Comparison of ENCODE assay signal across 1 cellular context in the genomic region with DNA sequence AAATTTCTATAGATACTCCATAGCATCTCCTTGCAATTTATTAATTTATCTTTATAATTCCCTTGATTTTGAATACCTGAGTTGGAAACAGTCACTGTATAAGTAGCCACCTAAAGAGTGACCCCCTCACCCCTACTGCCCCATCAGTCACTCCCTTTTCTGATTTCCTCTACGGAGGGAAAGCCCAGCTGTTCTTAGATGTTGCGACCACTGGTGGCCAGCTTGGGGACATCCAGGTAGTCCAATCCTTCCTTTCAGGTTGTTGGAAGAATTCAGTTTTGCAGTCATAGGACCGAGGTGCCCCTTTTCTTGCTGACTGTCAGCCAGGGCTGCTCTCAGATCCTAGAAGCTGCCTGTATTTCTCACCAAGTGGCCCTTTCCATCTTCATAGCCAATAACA.
TF ChIP-seq lines count a peak whose summit lies in the region.

No MANE protein-coding gene starts in this region.

TF ChIP-seq in K562, 482 proteins besides CTCF, POLR2A, EP300 and RAD21 (continued from another document):
- TF ChIP-seq, protein P1, sequence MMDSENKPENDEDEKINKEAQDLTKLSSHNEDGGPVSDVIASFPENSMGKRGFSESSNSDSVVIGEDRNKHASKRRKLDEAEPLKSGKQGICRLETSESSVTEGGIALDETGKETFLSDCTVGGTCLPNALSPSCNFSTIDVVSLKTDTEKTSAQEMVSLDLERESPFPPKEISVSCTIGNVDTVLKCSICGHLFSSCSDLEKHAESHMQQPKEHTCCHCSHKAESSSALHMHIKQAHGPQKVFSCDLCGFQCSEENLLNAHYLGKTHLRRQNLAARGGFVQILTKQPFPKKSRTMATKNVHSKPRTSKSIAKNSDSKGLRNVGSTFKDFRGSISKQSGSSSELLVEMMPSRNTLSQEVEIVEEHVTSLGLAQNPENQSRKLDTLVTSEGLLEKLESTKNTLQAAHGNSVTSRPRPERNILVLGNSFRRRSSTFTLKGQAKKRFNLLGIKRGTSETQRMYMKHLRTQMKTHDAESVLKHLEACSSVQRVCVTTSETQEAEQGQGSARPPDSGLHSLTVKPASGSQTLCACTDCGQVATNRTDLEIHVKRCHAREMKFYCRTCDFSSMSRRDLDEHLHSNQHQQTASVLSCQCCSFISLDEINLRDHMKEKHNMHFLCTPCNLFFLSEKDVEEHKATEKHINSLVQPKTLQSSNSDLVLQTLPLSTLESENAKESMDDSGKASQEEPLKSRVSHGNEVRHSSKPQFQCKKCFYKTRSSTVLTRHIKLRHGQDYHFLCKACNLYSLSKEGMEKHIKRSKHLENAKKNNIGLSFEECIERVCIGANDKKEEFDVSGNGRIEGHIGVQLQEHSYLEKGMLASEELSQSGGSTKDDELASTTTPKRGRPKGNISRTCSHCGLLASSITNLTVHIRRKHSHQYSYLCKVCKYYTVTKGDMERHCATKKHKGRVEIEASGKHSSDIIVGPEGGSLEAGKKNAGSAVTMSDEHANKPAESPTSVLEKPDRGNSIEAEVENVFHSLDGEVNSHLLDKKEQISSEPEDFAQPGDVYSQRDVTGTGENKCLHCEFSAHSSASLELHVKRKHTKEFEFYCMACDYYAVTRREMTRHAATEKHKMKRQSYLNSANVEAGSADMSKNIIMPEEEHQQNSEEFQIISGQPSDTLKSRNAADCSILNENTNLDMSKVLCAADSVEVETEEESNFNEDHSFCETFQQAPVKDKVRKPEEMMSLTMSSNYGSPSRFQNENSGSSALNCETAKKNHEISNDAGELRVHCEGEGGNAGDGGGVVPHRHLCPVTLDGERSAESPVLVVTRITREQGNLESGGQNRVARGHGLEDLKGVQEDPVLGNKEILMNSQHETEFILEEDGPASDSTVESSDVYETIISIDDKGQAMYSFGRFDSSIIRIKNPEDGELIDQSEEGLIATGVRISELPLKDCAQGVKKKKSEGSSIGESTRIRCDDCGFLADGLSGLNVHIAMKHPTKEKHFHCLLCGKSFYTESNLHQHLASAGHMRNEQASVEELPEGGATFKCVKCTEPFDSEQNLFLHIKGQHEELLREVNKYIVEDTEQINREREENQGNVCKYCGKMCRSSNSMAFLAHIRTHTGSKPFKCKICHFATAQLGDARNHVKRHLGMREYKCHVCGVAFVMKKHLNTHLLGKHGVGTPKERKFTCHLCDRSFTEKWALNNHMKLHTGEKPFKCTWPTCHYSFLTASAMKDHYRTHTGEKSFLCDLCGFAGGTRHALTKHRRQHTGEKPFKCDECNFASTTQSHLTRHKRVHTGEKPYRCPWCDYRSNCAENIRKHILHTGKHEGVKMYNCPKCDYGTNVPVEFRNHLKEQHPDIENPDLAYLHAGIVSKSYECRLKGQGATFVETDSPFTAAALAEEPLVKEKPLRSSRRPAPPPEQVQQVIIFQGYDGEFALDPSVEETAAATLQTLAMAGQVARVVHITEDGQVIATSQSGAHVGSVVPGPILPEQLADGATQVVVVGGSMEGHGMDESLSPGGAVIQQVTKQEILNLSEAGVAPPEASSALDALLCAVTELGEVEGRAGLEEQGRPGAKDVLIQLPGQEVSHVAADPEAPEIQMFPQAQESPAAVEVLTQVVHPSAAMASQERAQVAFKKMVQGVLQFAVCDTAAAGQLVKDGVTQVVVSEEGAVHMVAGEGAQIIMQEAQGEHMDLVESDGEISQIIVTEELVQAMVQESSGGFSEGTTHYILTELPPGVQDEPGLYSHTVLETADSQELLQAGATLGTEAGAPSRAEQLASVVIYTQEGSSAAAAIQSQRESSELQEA (IDR thresholded peaks at IDR 0.05; ENCODE audit: low read depth), result no peak
